ENCODE assay signal across 13 cellular contexts in genomic region chr9:2411459-2412215, GRCh38.
A peak's percentile ranks its signal among the peaks of the same experiment; 100 is the strongest.
DNase-seq lines count a peak whose midpoint lies in the region; ATAC-seq and TF ChIP-seq lines count a peak whose summit lies in the region.
"Had no signal": no experiment of that assay in that cellular context is flagged by ENCODE, and none has a peak within 500 bp of the region (broad histone marks: within the 10 kb centered on the region; RNA-seq: fewer than 3 reads in every experiment).

No MANE protein-coding gene starts in this region.

- H3K4me1 Mint-ChIP-seq in neural progenitor cell, result peaks cover 22% of the 10 kb centered on the region
- H3K4me1 Mint-ChIP-seq in activated naive CD4-positive, alpha-beta T cell treated with anti-CD3 and anti-CD28 coated beads, Interleukin-2, amount 10 ng/mL, durations not matched to agents 7 days and 5 days, result no peaks in the 10 kb centered on the region

- H3K79me2 ChIP-seq in neural progenitor cell (ENCODE audit: low read depth), result no peaks in the 10 kb centered on the region

- no peaks in the 10 kb centered on the region for H3K36me3 Mint-ChIP-seq in neural progenitor cell
- H3K36me3 Mint-ChIP-seq in activated naive CD4-positive, alpha-beta T cell treated with anti-CD3 and anti-CD28 coated beads, Interleukin-2, amount 10 ng/mL, durations not matched to agents 7 days and 5 days, result no peaks in the 10 kb centered on the region

- no peaks in the 10 kb centered on the region for H3K36me3 ChIP-seq in neural progenitor cell
- no peaks in the 10 kb centered on the region for H3K36me3 ChIP-seq in aorta (ENCODE audit: control insufficient read depth in 1 of 2, insufficient read depth in 2 of 2, low read length in 1 of 2)

- H3K4me3 Mint-ChIP-seq in neural progenitor cell, result no peak overlapping the region
- no peak overlapping the region for H3K4me3 Mint-ChIP-seq in activated naive CD4-positive, alpha-beta T cell treated with anti-CD3 and anti-CD28 coated beads, Interleukin-2, amount 10 ng/mL, durations not matched to agents 7 days and 5 days

- H3K4me1 ChIP-seq in neural progenitor cell (peaks cover 23% of the 10 kb centered on the region), aorta (ENCODE audit: control insufficient read depth in 1 of 2, insufficient read depth in 2 of 2, low read length in 2 of 2) (no peaks in the 10 kb centered on the region)

- peak overlapping the region; percentile 2 for H3K4me2 ChIP-seq in neural progenitor cell

- H3K4me3 ChIP-seq in neural progenitor cell (no peak overlapping the region), foreskin fibroblast (ENCODE audit: low read depth in 1 of 2, low read length in 2 of 2) (no peak overlapping the region), aorta (ENCODE audit: low read length in 2 of 2) (no peak overlapping the region)

- CTCF ChIA-PET in activated naive CD4-positive, alpha-beta T cell treated with anti-CD3 and anti-CD28 coated beads, Interleukin-2, amount 10 ng/mL, durations not matched to agents 7 days and 5 days (lab: Charles Lee), result no interaction called here

- no peak overlapping the region for H3K9ac ChIP-seq in neural progenitor cell

- no peaks in the 10 kb centered on the region for H3K9me3 Mint-ChIP-seq in neural progenitor cell
- no peaks in the 10 kb centered on the region for H3K9me3 Mint-ChIP-seq in activated naive CD4-positive, alpha-beta T cell treated with anti-CD3 and anti-CD28 coated beads, Interleukin-2, amount 10 ng/mL, durations not matched to agents 7 days and 5 days

- ATAC-seq in Right ventricle myocardium inferior, result no peak
- no peak for ATAC-seq in aorta (ENCODE audit: low FRiP score)

- 15 to 25% methylated on average over 8 of the region's 8 CpGs for WGBS in aorta, 2 donors

- TF ChIP-seq CTCF in neural progenitor cell (IDR thresholded peaks at IDR 0.05) (no peak), foreskin fibroblast (IDR thresholded peaks at IDR 0.05; ENCODE audit: low read depth, low read length) (no peak)

- H4K20me1 ChIP-seq in neural progenitor cell (ENCODE audit: low read depth), result no peaks in the 10 kb centered on the region

- DNase-seq in Ammon's horn (ENCODE audit: low spot score) (peak; percentile 35), LHCN-M2 (ENCODE audit: low read depth) (peak; percentile 53), fibroblast of peridontal ligament (ENCODE audit: extremely low read depth) (peak; percentile 2), neural progenitor cell (ENCODE audit: low spot score) (peak; percentile 48), foreskin fibroblast (no peak), Right ventricle myocardium inferior (ENCODE audit: missing footprints) (no peak), aorta (no peak)
- DNase-seq in activated naive CD4-positive, alpha-beta T cell treated with anti-CD3 and anti-CD28 coated beads, Interleukin-2, amount 10 ng/mL, durations not matched to agents 7 days and 5 days, result no peak
- DNase-seq: activated CD8-positive, alpha-beta memory T cell treated with anti-CD3 and anti-CD28 coated beads, Interleukin-2, amount 50 U/mL, for 4 hours; amniotic stem cell; GDM1; NCI-H524 treated with DMSO at 0.1 percent for 48 hours; stimulated activated CD4-positive, alpha-beta T cell treated with anti-CD3 and anti-CD28 coated beads, Interleukin-12 subunit alpha, Interleukin-12 subunit beta, amount 100 ng/mL, for 4 hours had no signal

- no peaks in the 10 kb centered on the region for H3K27me3 Mint-ChIP-seq in neural progenitor cell (ENCODE audit: insufficient read depth, low read depth)
- H3K27me3 Mint-ChIP-seq in activated naive CD4-positive, alpha-beta T cell treated with anti-CD3 and anti-CD28 coated beads, Interleukin-2, amount 10 ng/mL, durations not matched to agents 7 days and 5 days, result no peaks in the 10 kb centered on the region

- H2AFZ ChIP-seq in neural progenitor cell (replicated peaks), result peak overlapping the region; percentile 75

- H3K27me3 ChIP-seq in neural progenitor cell (no peaks in the 10 kb centered on the region), aorta (ENCODE audit: control insufficient read depth in 1 of 2, insufficient read depth in 2 of 2, low read length in 1 of 2) (no peaks in the 10 kb centered on the region)

- peak overlapping the region; percentile 21 for H3K27ac ChIP-seq in neural progenitor cell
- H3K27ac ChIP-seq in aorta (ENCODE audit: low read depth in 1 of 2, low read length in 2 of 2), result no peak overlapping the region

- H3F3A ChIP-seq in neural progenitor cell (ENCODE audit: low read depth), result peaks cover 3% of the 10 kb centered on the region

- H3K27ac Mint-ChIP-seq in neural progenitor cell, result peak overlapping the region; percentile 80
- H3K27ac Mint-ChIP-seq in activated naive CD4-positive, alpha-beta T cell treated with anti-CD3 and anti-CD28 coated beads, Interleukin-2, amount 10 ng/mL, durations not matched to agents 7 days and 5 days, result no peak overlapping the region

- intact Hi-C loops in Right ventricle myocardium inferior (cut with DNase I), result no loop called here
- intact Hi-C loops in aorta (cut with DNase I), result no loop called here

- no peaks in the 10 kb centered on the region for H3K9me3 ChIP-seq in neural progenitor cell (ENCODE audit: low read depth)
- H3K9me3 ChIP-seq in aorta (ENCODE audit: control insufficient read depth, low read length), result no peaks in the 10 kb centered on the region

Comparison
In these comparisons a context has a peak if more than half of its experiments do, and no peak if none do; other contexts are left out.
1. DNase-seq: peak in Ammon's horn (single experiment), LHCN-M2 (single experiment), fibroblast of peridontal ligament (single experiment) and neural progenitor cell (single experiment); none in foreskin fibroblast (0 of 2), activated naive CD4-positive, alpha-beta T cell treated with anti-CD3 and anti-CD28 coated beads, Interleukin-2, amount 10 ng/mL, durations not matched to agents 7 days and 5 days (single experiment), Right ventricle myocardium inferior (single experiment) and aorta (0 of 2).